Comparison of ENCODE assay signal across 16 cellular contexts in the genomic region with DNA sequence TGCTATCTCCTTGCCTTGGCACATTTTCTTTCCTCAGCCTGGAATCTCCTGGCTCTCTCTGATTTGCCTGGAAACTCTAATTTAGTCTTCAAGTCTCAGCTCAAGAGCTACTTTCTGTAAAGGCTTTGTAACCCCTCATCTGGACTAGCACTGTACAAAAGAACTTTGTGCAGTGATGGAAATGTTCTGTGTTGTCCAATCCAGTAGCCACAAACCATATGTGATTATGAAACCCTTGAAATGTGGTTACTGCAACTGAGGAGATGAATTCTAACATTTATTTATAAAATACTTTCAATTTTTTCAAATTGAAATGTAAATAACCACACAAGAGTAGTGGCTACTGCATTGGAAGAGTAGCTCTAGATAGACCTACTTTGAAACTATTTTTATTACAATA.
"Had no signal": no experiment of that assay in that cellular context is flagged by ENCODE, and none has a peak within 500 bp of the region (broad histone marks: within the 10 kb centered on the region; RNA-seq: fewer than 3 reads in every experiment).

No MANE protein-coding gene starts in this region.

- H3K4me1 Mint-ChIP-seq: activated B cell treated with CpG ODN at 0.5 μM for 24 hours had no signal

- H3K4me3 Mint-ChIP-seq: activated B cell treated with CpG ODN at 0.5 μM for 24 hours; activated CD4-positive, alpha-beta T cell treated with anti-CD3 and anti-CD28 coated beads, Interleukin-2, amount 10 ng/mL, durations not matched to agents 24 days and 14 days; activated naive CD8-positive, alpha-beta T cell; naive thymus-derived CD4-positive, alpha-beta T cell; stimulated activated naive CD8-positive, alpha-beta T cell treated with anti-CD3 and anti-CD28 coated beads, Interleukin-15, amount 100 ng/mL, for 72 hours; T-helper 17 cell had no signal

- H3K36me3 ChIP-seq: esophagus muscularis mucosa, gastrocnemius medialis, ovary, right lobe of liver, spleen, thoracic aorta had no signal

- H3K27ac ChIP-seq: esophagus muscularis mucosa, gastrocnemius medialis, ovary, right lobe of liver, spleen, thoracic aorta had no signal

- H3K27ac Mint-ChIP-seq: activated B cell treated with CpG ODN at 0.5 μM for 24 hours; activated CD4-positive, alpha-beta T cell treated with anti-CD3 and anti-CD28 coated beads, Interleukin-2, amount 10 ng/mL, durations not matched to agents 24 days and 14 days; activated naive CD8-positive, alpha-beta T cell; naive thymus-derived CD4-positive, alpha-beta T cell; stimulated activated naive CD8-positive, alpha-beta T cell treated with anti-CD3 and anti-CD28 coated beads, Interleukin-15, amount 100 ng/mL, for 72 hours; T-helper 17 cell had no signal

- H3K4me1 ChIP-seq: esophagus muscularis mucosa, gastrocnemius medialis, right lobe of liver had no signal

- H3K4me3 ChIP-seq: esophagus muscularis mucosa, gastrocnemius medialis, ovary, right lobe of liver, spleen, thoracic aorta had no signal

- DNase-seq: activated B cell treated with CpG ODN at 0.5 μM for 24 hours; activated CD4-positive, alpha-beta T cell treated with anti-CD3 and anti-CD28 coated beads, Interleukin-2, amount 10 ng/mL, durations not matched to agents 24 days and 14 days; activated CD8-positive, alpha-beta memory T cell treated with anti-CD3 and anti-CD28 coated beads, Interleukin-2, amount 50 U/mL, for 48 hours; activated gamma-delta T cell treated with Interleukin-2 at 50 U/mL for 16 hours; anterior cingulate cortex; gastrocnemius medialis; naive thymus-derived CD4-positive, alpha-beta T cell; ovary; right lobe of liver; spleen; stimulated activated naive CD8-positive, alpha-beta T cell treated with anti-CD3 and anti-CD28 coated beads, Interleukin-15, amount 100 ng/mL, for 72 hours; T-helper 17 cell had no signal

- H3K27me3 ChIP-seq: esophagus muscularis mucosa, gastrocnemius medialis, ovary, right lobe of liver, spleen had no signal

- H3K9me3 ChIP-seq: gastrocnemius medialis, ovary, right lobe of liver, thoracic aorta had no signal

- H3K27me3 Mint-ChIP-seq: activated B cell treated with CpG ODN at 0.5 μM for 24 hours; stimulated activated naive CD8-positive, alpha-beta T cell treated with anti-CD3 and anti-CD28 coated beads, Interleukin-15, amount 100 ng/mL, for 72 hours; T-helper 17 cell had no signal

- ATAC-seq: gastrocnemius medialis; left lobe of liver; naive thymus-derived CD4-positive, alpha-beta T cell; stimulated activated naive CD8-positive, alpha-beta T cell treated with anti-CD3 and anti-CD28 coated beads, Interleukin-15, amount 100 ng/mL, for 72 hours; T-helper 17 cell had no signal
